Comparison of ENCODE assay signal across 1 cellular context in genomic region chr20:5168582-5169396, GRCh38.
TF ChIP-seq lines count a peak whose summit lies in the region.

No MANE protein-coding gene starts in this region.

TF ChIP-seq in GM23338, 12 proteins besides CTCF, POLR2A, EP300 and RAD21 (continued from another document):
- TF ChIP-seq ZNF462 (CRISPR knock-in tag; IDR thresholded peaks at IDR 0.05), result no peak
